24 cellular contexts compared by ENCODE assay signal in genomic region chr15:83854314-83854713, GRCh38.
DNase-seq lines count a peak whose midpoint lies in the region; ATAC-seq and TF ChIP-seq lines count a peak whose summit lies in the region.
"Had no signal": no experiment of that assay in that cellular context is flagged by ENCODE, and none has a peak within 500 bp of the region (broad histone marks: within the 10 kb centered on the region; RNA-seq: fewer than 3 reads in every experiment).

No MANE protein-coding gene starts in this region.

- peak; percentile 43 for ATAC-seq in body of pancreas
- ATAC-seq in HG02884 (IDR thresholded peaks at IDR 0.05; ENCODE audit: unreplicated experiment), result no peak
- ATAC-seq: activated T-helper 17 cell treated with anti-CD3 and anti-CD28 coated beads, Interleukin-2, amount 50 U/mL, for 72 hours; CD8-positive, alpha-beta T cell; mucosa of descending colon had no signal

- no peak overlapping the region for H3K4me3 Mint-ChIP-seq in mesothelial cell of epicardium
- H3K4me3 Mint-ChIP-seq: activated T-helper 17 cell treated with anti-CD3 and anti-CD28 coated beads, Interleukin-2, amount 50 U/mL, for 72 hours; CD8-positive, alpha-beta T cell; immature natural killer cell; nephron had no signal

- no peaks in the 10 kb centered on the region for H3K9me3 ChIP-seq in body of pancreas
- H3K9me3 ChIP-seq: mucosa of descending colon, ovary had no signal

- H3K27ac Mint-ChIP-seq in mesothelial cell of epicardium, result no peak overlapping the region
- H3K27ac Mint-ChIP-seq: activated naive CD4-positive, alpha-beta T cell treated with anti-CD3 and anti-CD28 coated beads, Interleukin-2, amount 50 U/mL, for 72 hours; activated T-helper 17 cell treated with anti-CD3 and anti-CD28 coated beads, Interleukin-2, amount 50 U/mL, for 72 hours; CD8-positive, alpha-beta T cell; immature natural killer cell; nephron had no signal

- intact Hi-C loops in body of pancreas (cut with DNase I), result no loop called here

- no peak for TF ChIP-seq RAD21 in Ishikawa (IDR thresholded peaks at IDR 0.05; ENCODE audit: low read depth)

- H3K9me3 Mint-ChIP-seq in mesothelial cell of epicardium, result peaks cover 8% of the 10 kb centered on the region
- H3K9me3 Mint-ChIP-seq: activated naive CD4-positive, alpha-beta T cell treated with anti-CD3 and anti-CD28 coated beads, Interleukin-2, amount 50 U/mL, for 72 hours; activated T-helper 17 cell treated with anti-CD3 and anti-CD28 coated beads, Interleukin-2, amount 50 U/mL, for 72 hours; CD8-positive, alpha-beta T cell had no signal

- H3K27me3 Mint-ChIP-seq in mesothelial cell of epicardium (ENCODE audit: low read depth), result peaks cover 21% of the 10 kb centered on the region

- H3K4me3 ChIP-seq in body of pancreas, result no peak overlapping the region
- H3K4me3 ChIP-seq: mucosa of descending colon, ovary had no signal

- TF ChIP-seq EP300 in Ishikawa (IDR thresholded peaks at IDR 0.05; ENCODE audit: borderline replicate concordance), result no peak

- H3K27me3 ChIP-seq in body of pancreas, result no peaks in the 10 kb centered on the region
- H3K27me3 ChIP-seq: ovary had no signal

- no peaks in the 10 kb centered on the region for H3K36me3 Mint-ChIP-seq in mesothelial cell of epicardium
- H3K36me3 Mint-ChIP-seq: activated naive CD4-positive, alpha-beta T cell treated with anti-CD3 and anti-CD28 coated beads, Interleukin-2, amount 50 U/mL, for 72 hours; CD8-positive, alpha-beta T cell; immature natural killer cell had no signal

- 68 to 76% methylated on average over 4 of the region's 4 CpGs for WGBS in body of pancreas, 2 donors

- peaks cover 5% of the 10 kb centered on the region for H3K4me1 Mint-ChIP-seq in mesothelial cell of epicardium
- H3K4me1 Mint-ChIP-seq: activated T-helper 17 cell treated with anti-CD3 and anti-CD28 coated beads, Interleukin-2, amount 50 U/mL, for 72 hours; immature natural killer cell had no signal

- DNase-seq in NCI-H82 (lab: John Stamatoyannopoulos, UW) (peak; percentile 21), NCI-H82 treated with DMSO at 0.1 percent for 48 hours (lab: John Stamatoyannopoulos, UW; ENCODE audit: unreplicated experiment) (no peak), body of pancreas (no peak), kidney tubule cell (ENCODE audit: low spot score) (peak; percentile 70), germinal center (ENCODE audit: low spot score) (no peak), mesothelial cell of epicardium (ENCODE audit: low spot score in 2 of 2, unreplicated experiment in 2 of 2) (no peak)
- DNase-seq: 8988T; AML-193; anterior cingulate cortex; CD8-positive, alpha-beta T cell; hippocampal formation; immature natural killer cell; KBM-7; mucosa of descending colon; NCI-H146; NCI-H524 treated with DMSO at 0.1 percent for 48 hours; ovary; Right ventricle myocardium superior; T-helper 9 cell had no signal

- TF ChIP-seq CTCF in body of pancreas (IDR thresholded peaks at IDR 0.05) (no peak), mesothelial cell of epicardium (IDR thresholded peaks at IDR 0.05; ENCODE audit: unreplicated experiment) (no peak)

- no peaks in the 10 kb centered on the region for H3K36me3 ChIP-seq in body of pancreas (replicated peaks in 1 of 2; ENCODE audit: insufficient read depth in 1 of 2, low read depth in 2 of 2)
- H3K36me3 ChIP-seq: ovary had no signal

- peak overlapping the region in 3 of 4 donors; percentile 44 to 79 (median 64) for H3K27ac ChIP-seq in body of pancreas

- peaks cover 20% of the 10 kb centered on the region for H3K4me1 ChIP-seq in body of pancreas

- TF ChIP-seq POLR2A in body of pancreas (IDR thresholded peaks at IDR 0.05), result no peak

TF ChIP-seq in Ishikawa, 13 proteins besides CTCF, POLR2A, EP300 and RAD21:
- 0 out of 2 replicates have a peak, but pooled peaks have one; percentile 7 for TF ChIP-seq CEBPB (IDR thresholded peaks at IDR 0.05)
- no peak for TF ChIP-seq ZBTB7A (IDR thresholded peaks at IDR 0.05; ENCODE audit: low read depth)
- TF ChIP-seq REST (IDR thresholded peaks at IDR 0.05; ENCODE audit: low read depth), result no peak
- TF ChIP-seq NFIC (IDR thresholded peaks at IDR 0.05), result no peak
- TF ChIP-seq CREB1 (IDR thresholded peaks at IDR 0.05; ENCODE audit: low read depth), result no peak
- no peak for TF ChIP-seq TEAD4 (IDR thresholded peaks at IDR 0.05)
- no peak for TF ChIP-seq FOXM1 (IDR thresholded peaks at IDR 0.05; ENCODE audit: borderline replicate concordance, low read depth)
- no peak for TF ChIP-seq TAF1 (IDR thresholded peaks at IDR 0.05; ENCODE audit: low read depth)

Comparison
In these comparisons a context has a peak if more than half of its experiments do, and no peak if none do; other contexts are left out.
1. DNase-seq: peak in NCI-H82 (single experiment) and kidney tubule cell (single experiment); none in NCI-H82 treated with DMSO at 0.1 percent for 48 hours (single experiment), body of pancreas (0 of 4), germinal center (single experiment) and mesothelial cell of epicardium (0 of 2).